ENCODE assay signal across 9 cellular contexts in genomic region chr17:63623786-63624185, GRCh38. TPM values are rescaled to one million over a fixed set of nuclear protein-coding genes. Genes with fewer than 3 reads are reported as not detected.
A peak's percentile ranks its signal among the peaks of the same experiment; 100 is the strongest.
DNase-seq lines count a peak whose midpoint lies in the region; ATAC-seq and TF ChIP-seq lines count a peak whose summit lies in the region.
"Had no signal": no experiment of that assay in that cellular context is flagged by ENCODE, and none has a peak within 500 bp of the region (broad histone marks: within the 10 kb centered on the region; RNA-seq: fewer than 3 reads in every experiment).

No MANE protein-coding gene starts in this region.

- peaks cover 56% of the 10 kb centered on the region for H3K79me2 ChIP-seq in Karpas-422 (ENCODE audit: low read length)

- H3K9ac ChIP-seq in BLaER1 (peak overlapping the region; percentile 88), Karpas-422 (ENCODE audit: low read length) (peak overlapping the region; percentile 88), colonic mucosa (ENCODE audit: low read depth in 2 of 2, low read length in 2 of 2) (peak overlapping the region in 1 of 2 donors; percentile 88)

- H3K36me3 ChIP-seq in BLaER1: peaks cover 4% of the 10 kb centered on the region; the same call in 1 of the 2 replicates
- H3K36me3 ChIP-seq in Karpas-422 (ENCODE audit: insufficient read depth, low read length): no peaks in the 10 kb centered on the region
- no peaks in the 10 kb centered on the region for H3K36me3 ChIP-seq in colonic mucosa
- peaks cover 0 to 4% (median 0%) of the 10 kb centered on the region in 3 experiments for H3K36me3 ChIP-seq in naive thymus-derived CD4-positive, alpha-beta T cell (ENCODE audit: control insufficient read depth in 2 of 3, insufficient read depth in 3 of 3, low read length in 3 of 3)
- H3K36me3 ChIP-seq: adrenal gland had no signal

- POLR2A ChIA-PET in naive thymus-derived CD4-positive, alpha-beta T cell (lab: Charles Lee): interaction anchor here (1.3 to 8.7 kb wide), 7 partner anchors 11 to 150 kb away, joined by 3 to 99 read pairs (median 6); partner anchors contain the start of genes CCDC47 and DDX42

- no peak overlapping the region for H2AFZ ChIP-seq in Karpas-422 (ENCODE audit: low read length)

- CTCF ChIA-PET in naive thymus-derived CD4-positive, alpha-beta T cell (lab: Charles Lee): interaction anchor here (0.6 to 0.8 kb wide), 2 partner anchors 9 to 12 kb away, joined by 3 to 4 read pairs; no protein-coding TSS in a partner anchor

- H3K4me3 ChIP-seq in BLaER1 (peak overlapping the region; percentile 97), Karpas-422 (ENCODE audit: low read length) (peak overlapping the region; percentile 87), colonic mucosa (peak overlapping the region; percentile 91)
- H3K4me3 ChIP-seq in naive thymus-derived CD4-positive, alpha-beta T cell (ENCODE audit: low read length): peak overlapping the region; percentile 64

- H3K36me3 Mint-ChIP-seq in naive thymus-derived CD4-positive, alpha-beta T cell: no peaks in the 10 kb centered on the region

- H3K4me1 ChIP-seq in BLaER1: peaks cover 45% of the 10 kb centered on the region
- H3K4me1 ChIP-seq in Karpas-422 (ENCODE audit: low read length): peaks cover 32% of the 10 kb centered on the region
- H3K4me1 ChIP-seq in colonic mucosa: peaks cover 10% of the 10 kb centered on the region
- peaks cover 23 to 33% of the 10 kb centered on the region in 2 donors for H3K4me1 ChIP-seq in naive thymus-derived CD4-positive, alpha-beta T cell (ENCODE audit: control insufficient read depth in 2 of 2, insufficient read depth in 2 of 2, low read length in 2 of 2)

- H3K27ac Mint-ChIP-seq in naive thymus-derived CD4-positive, alpha-beta T cell: peak overlapping the region in 8 of 9 donors; percentile 83 to 96 (median 90)

- H3K4me3 Mint-ChIP-seq in naive thymus-derived CD4-positive, alpha-beta T cell: peak overlapping the region; percentile 96 to 100 (median 99)

- intact Hi-C loops in colonic mucosa (cut with DNase I): loop anchor here (10.0 kb wide), 1 partner anchor 211 kb away; no protein-coding TSS in a partner anchor
- intact Hi-C loops in naive thymus-derived CD4-positive, alpha-beta T cell (cut with micrococcal nuclease): loop anchor here in 1 of 2 donors (2.0 to 10.0 kb wide), 5 partner anchors 204 to 921 kb away; partner anchors contain the start of genes CEP95, DDX5, FTSJ3 and PSMC5

- H3K9me2 ChIP-seq in Karpas-422 (replicated peaks; ENCODE audit: insufficient read depth, low read length): no peaks in the 10 kb centered on the region

- H3K4me2 ChIP-seq in BLaER1 (peak overlapping the region; percentile 89), Karpas-422 (ENCODE audit: low read depth, low read length, poor library complexity, severe bottlenecking) (peak overlapping the region; percentile 92)

- no peak for ATAC-seq in naive thymus-derived CD4-positive, alpha-beta T cell
- no peak for ATAC-seq in HG02981 (IDR thresholded peaks at IDR 0.05; ENCODE audit: unreplicated experiment)
- no peak for ATAC-seq in GM18502 (IDR thresholded peaks at IDR 0.05; ENCODE audit: poor library complexity, unreplicated experiment)

- no peaks in the 10 kb centered on the region for H3K27me3 ChIP-seq in BLaER1
- H3K27me3 ChIP-seq in Karpas-422 (ENCODE audit: low read length): no peaks in the 10 kb centered on the region
- no peaks in the 10 kb centered on the region for H3K27me3 ChIP-seq in colonic mucosa
- H3K27me3 ChIP-seq in naive thymus-derived CD4-positive, alpha-beta T cell (ENCODE audit: control insufficient read depth in 2 of 2, insufficient read depth in 2 of 2, low read length in 2 of 2): no peaks in the 10 kb centered on the region
- H3K27me3 ChIP-seq: adrenal gland had no signal

- peaks cover 0 to 2% (median 0%) of the 10 kb centered on the region in 5 donors for H3K27me3 Mint-ChIP-seq in naive thymus-derived CD4-positive, alpha-beta T cell

- no peak overlapping the region for H3K27ac ChIP-seq in BLaER1
- H3K27ac ChIP-seq in Karpas-422 (ENCODE audit: low read length): no peak overlapping the region
- peak overlapping the region; percentile 70 for H3K27ac ChIP-seq in colonic mucosa
- peak overlapping the region; percentile 64 for H3K27ac ChIP-seq in naive thymus-derived CD4-positive, alpha-beta T cell (ENCODE audit: low read depth, low read length)

- H3K9me3 Mint-ChIP-seq in naive thymus-derived CD4-positive, alpha-beta T cell: no peaks in the 10 kb centered on the region

- H3K9me3 ChIP-seq in BLaER1: no peaks in the 10 kb centered on the region
- H3K9me3 ChIP-seq in Karpas-422 (ENCODE audit: low read length): no peaks in the 10 kb centered on the region
- H3K9me3 ChIP-seq in colonic mucosa: no peaks in the 10 kb centered on the region
- no peaks in the 10 kb centered on the region for H3K9me3 ChIP-seq in naive thymus-derived CD4-positive, alpha-beta T cell (ENCODE audit: control insufficient read depth in 2 of 3, low read length in 3 of 3)
- H3K9me3 ChIP-seq: adrenal gland had no signal

- peaks cover 37 to 59% (median 54%) of the 10 kb centered on the region in 7 donors for H3K4me1 Mint-ChIP-seq in naive thymus-derived CD4-positive, alpha-beta T cell

- no peak for DNase-seq in Karpas-422
- DNase-seq in colonic mucosa: no peak
- DNase-seq in naive thymus-derived CD4-positive, alpha-beta T cell: no peak
- DNase-seq in activated CD8-positive, alpha-beta memory T cell treated with anti-CD3 and anti-CD28 coated beads, Interleukin-2, amount 50 U/mL, for 4 hours: no peak
- no peak for DNase-seq in NCI-H526 (lab: John Stamatoyannopoulos, UW)

- H4K20me1 ChIP-seq in BLaER1 (peaks cover 63% of the 10 kb centered on the region), Karpas-422 (ENCODE audit: insufficient read depth, low read depth, low read length) (peaks cover 11% of the 10 kb centered on the region; the same call in 1 of the 2 replicates)

- no peak for TF ChIP-seq CTCF in colonic mucosa (IDR thresholded peaks at IDR 0.05)

RNA-seq across cellular contexts. Expression of gene MAP3K3, which starts 1.6 kb away (rescaled TPM):
- 17.8 and 43.4 TPM in 2 replicates for total RNA-seq in Karpas-422 (2014; rRNA removed; shearing (Covaris generic); ENCODE audit: low replicate concordance)
- total RNA-seq in colonic mucosa: 10 to 100 TPM; 13.4 to 15.5 TPM
- total RNA-seq in naive thymus-derived CD4-positive, alpha-beta T cell: 100 to 1,000 TPM in 1 of 5 experiments, 10 to 100 TPM in 4; 37.5 to 105 (median 85.5) TPM
- polyA plus RNA-seq in naive thymus-derived CD4-positive, alpha-beta T cell: 10 to 100 TPM; 29.4 to 45.2 TPM

RNA-seq across cellular contexts. Expression of gene TACO1, which starts 23.1 kb away (rescaled TPM):
- 10.7 and 17.9 TPM in 2 replicates for total RNA-seq in Karpas-422 (2014; rRNA removed; shearing (Covaris generic); ENCODE audit: low replicate concordance)
- 10 to 100 TPM; 34.1 to 51.6 TPM for total RNA-seq in colonic mucosa
- total RNA-seq in naive thymus-derived CD4-positive, alpha-beta T cell: 10 to 100 TPM; 11.1 to 20.3 (median 15.2) TPM
- polyA plus RNA-seq in naive thymus-derived CD4-positive, alpha-beta T cell: 10 to 100 TPM; 20.4 to 21.2 TPM

Comparison
In these comparisons a context has a peak if more than half of its experiments do, and no peak if none do; other contexts are left out.
1. H3K27ac ChIP-seq: peak in colonic mucosa (single experiment) and naive thymus-derived CD4-positive, alpha-beta T cell (single experiment); none in BLaER1 (single experiment) and Karpas-422 (single experiment).
2. Peak in every context shown above with its lines, with median percentiles within 50 percentile points of each other: H3K4me3 ChIP-seq.